In genomic region chr1:7400566-7400965, GRCh38 we compare ENCODE assay signal across 27 cellular contexts.
"Had no signal": no experiment of that assay in that cellular context is flagged by ENCODE, and none has a peak within 500 bp of the region (broad histone marks: within the 10 kb centered on the region; RNA-seq: fewer than 3 reads in every experiment).

No MANE protein-coding gene starts in this region.

- H3K4me3 ChIP-seq: esophagus muscularis mucosa, heart right ventricle, right atrium auricular region, thoracic aorta had no signal

- FAIRE-seq: bronchial epithelial cell had no signal

- H3K79me2 ChIP-seq: parathyroid adenoma had no signal

- H3K27me3 ChIP-seq: esophagus muscularis mucosa, heart right ventricle, right atrium auricular region had no signal

- H3K36me3 Mint-ChIP-seq: type B pancreatic cell had no signal

- H3K4me1 Mint-ChIP-seq: activated naive CD4-positive, alpha-beta T cell treated with anti-CD3 and anti-CD28 coated beads, Interleukin-2, amount 50 U/mL, for 24 hours; activated naive CD8-positive, alpha-beta T cell treated with anti-CD3 and anti-CD28 coated beads, Interleukin-2, amount 50 U/mL, for 24 hours; central memory CD8-positive, alpha-beta T cell; memory B cell; naive thymus-derived CD8-positive, alpha-beta T cell; neural crest cell; T-helper 17 cell had no signal

- H3K27ac ChIP-seq: esophagus muscularis mucosa, heart right ventricle, parathyroid adenoma, right atrium auricular region, thoracic aorta, WERI-Rb-1 had no signal

- H3K27me3 Mint-ChIP-seq: type B pancreatic cell had no signal

- DNase-seq: activated CD4-positive, alpha-beta T cell treated with anti-CD3 and anti-CD28 coated beads, Interleukin-2, amount 50 U/mL, for 1 hour; activated naive CD8-positive, alpha-beta T cell treated with anti-CD3 and anti-CD28 coated beads, Interleukin-2, amount 50 U/mL, for 24 hours; activated T-cell treated with anti-CD3 and anti-CD28 coated beads, Interleukin-2, amount 50 U/mL, for 48 hours; amygdala; foreskin melanocyte; heart right ventricle; naive thymus-derived CD8-positive, alpha-beta T cell; nucleus accumbens; stimulated activated CD4-positive, alpha-beta T cell treated with anti-CD3 and anti-CD28 coated beads, Interleukin-2, amount 100 ng/mL, for 48 hours; stimulated activated naive CD4-positive, alpha-beta T cell treated with Interleukin-2 at 50 U/mL for 16 hours; SW 1271; T-helper 17 cell; T1000; WERI-Rb-1 had no signal

- H3K4me1 ChIP-seq: parathyroid adenoma, right atrium auricular region had no signal

- ATAC-seq: activated CD4-positive, CD25-positive, alpha-beta regulatory T cell treated with anti-CD3 and anti-CD28 coated beads, Interleukin-2, amount 50 U/mL, for 24 hours; activated naive CD8-positive, alpha-beta T cell treated with anti-CD3 and anti-CD28 coated beads, Interleukin-2, amount 50 U/mL, for 24 hours; heart right ventricle; naive thymus-derived CD8-positive, alpha-beta T cell; T-helper 17 cell had no signal

- H3K27ac Mint-ChIP-seq: activated naive CD4-positive, alpha-beta T cell treated with anti-CD3 and anti-CD28 coated beads, Interleukin-2, amount 50 U/mL, for 24 hours; activated naive CD8-positive, alpha-beta T cell treated with anti-CD3 and anti-CD28 coated beads, Interleukin-2, amount 50 U/mL, for 24 hours; activated T-helper 2 cell treated with anti-CD3 and anti-CD28 coated beads, Interferon-gamma antibody, Interleukin-2, Interleukin-4, amounts not matched to agents 10 μg/mL and 5 μg/mL and 100 μg/mL, durations not matched to agents 14 hours and 24 hours and 36 hours; dendritic cell treated with granulocyte-macrophage colony-stimulating factor and Interleukin-4, amounts not matched to agents 40 ng/mL and 50 ng/mL, for 4 days; memory B cell; naive thymus-derived CD8-positive, alpha-beta T cell; T-helper 17 cell; type B pancreatic cell had no signal

- H3K36me3 ChIP-seq: esophagus muscularis mucosa, heart right ventricle, right atrium auricular region, thoracic aorta, WERI-Rb-1 had no signal

- H3K9me3 Mint-ChIP-seq: central memory CD8-positive, alpha-beta T cell had no signal

- H3K9ac ChIP-seq: parathyroid adenoma had no signal

- H3K4me3 Mint-ChIP-seq: activated naive CD4-positive, alpha-beta T cell treated with anti-CD3 and anti-CD28 coated beads, Interleukin-2, amount 50 U/mL, for 24 hours; activated naive CD8-positive, alpha-beta T cell treated with anti-CD3 and anti-CD28 coated beads, Interleukin-2, amount 50 U/mL, for 24 hours; central memory CD8-positive, alpha-beta T cell; dendritic cell treated with granulocyte-macrophage colony-stimulating factor and Interleukin-4, amounts not matched to agents 40 ng/mL and 50 ng/mL, for 4 days; memory B cell; naive thymus-derived CD8-positive, alpha-beta T cell; neural crest cell; T-helper 17 cell; type B pancreatic cell had no signal

- H2AFZ ChIP-seq: parathyroid adenoma had no signal
